ENCODE assay signal across 25 cellular contexts in genomic region chr4:32672369-32672768, GRCh38.
"Had no signal": no experiment of that assay in that cellular context is flagged by ENCODE, and none has a peak within 500 bp of the region (broad histone marks: within the 10 kb centered on the region; RNA-seq: fewer than 3 reads in every experiment).

No MANE protein-coding gene starts in this region.

- H3K4me1 Mint-ChIP-seq: IgD-negative memory B cell, T-cell had no signal

- ATAC-seq: HepG2, K562, T-cell had no signal

- H3K27ac Mint-ChIP-seq: IgD-negative memory B cell, T-cell had no signal

- H3K27ac ChIP-seq: KMS-11, PC-9, Peyer's patch, SJSA1, SK-N-MC had no signal

- H3K27me3 Mint-ChIP-seq: IgD-negative memory B cell, T-cell had no signal

- H3K4me3 Mint-ChIP-seq: IgD-negative memory B cell, T-cell had no signal

- H3K36me3 ChIP-seq: Peyer's patch, SJSA1 had no signal

- DNase-seq: Kasumi-1; MM.1S; NCI-H1092 treated with DMSO at 0.1 percent for 48 hours; NCI-H1436; NCI-H187; NCI-H2029; NCI-H2081 treated with DMSO at 0.1 percent for 48 hours; NCI-H2227 treated with DMSO at 0.1 percent for 48 hours; NCI-H524 treated with DMSO at 0.1 percent for 48 hours; NCI-H69; NCI-H774; NK-92 treated with Interleukin-12 subunit alpha and Interleukin-12 subunit beta, amount 100 ng/mL, for 24 hours; OCI-M1; PC-9; Peyer's patch; Right ventricle myocardium superior; SIG-M5; SW 1271; T-cell had no signal

- H3K27me3 ChIP-seq: Peyer's patch, SJSA1 had no signal

- H3K4me1 ChIP-seq: Peyer's patch, SJSA1 had no signal

- H3K36me3 Mint-ChIP-seq: IgD-negative memory B cell, T-cell had no signal

- H3K4me2 ChIP-seq: KMS-11, PC-9 had no signal

- H3K9ac ChIP-seq: KMS-11 had no signal

- H3K9me3 ChIP-seq: Peyer's patch, SJSA1 had no signal

- H3K4me3 ChIP-seq: K562, PC-9, Peyer's patch, SJSA1, SK-N-MC had no signal
